21 cellular contexts compared by ENCODE assay signal in genomic region chr5:10228288-10228687, GRCh38. TPM values are rescaled to one million over a fixed set of nuclear protein-coding genes. Genes with fewer than 3 reads are reported as not detected.
DNase-seq lines count a peak whose midpoint lies in the region; FAIRE-seq and TF ChIP-seq lines count a peak whose summit lies in the region.
"Had no signal": no experiment of that assay in that cellular context is flagged by ENCODE, and none has a peak within 500 bp of the region (broad histone marks: within the 10 kb centered on the region; RNA-seq: fewer than 3 reads in every experiment).

No MANE protein-coding gene starts in this region.

- no peak overlapping the region for H3K4ac ChIP-seq in neuronal stem cell (ENCODE audit: low read length)

- H3K4me2 ChIP-seq in GM23248 (ENCODE audit: unreplicated experiment) (no peak overlapping the region), OCI-LY7 (ENCODE audit: low read length) (no peak overlapping the region), astrocyte (ENCODE audit: low read length) (no peak overlapping the region), endothelial cell of umbilical vein (ENCODE audit: insufficient read depth, low read length) (no peak overlapping the region), neuronal stem cell (ENCODE audit: insufficient read depth, low read length, poor library complexity, severe bottlenecking) (no peak overlapping the region)
- H3K4me2 ChIP-seq: A549 had no signal

- H3K27ac ChIP-seq in GM23248: peak overlapping the region; percentile 78; the same call in 1 of the 2 replicates
- H3K27ac ChIP-seq in OCI-LY7 (ENCODE audit: low read depth, low read length, poor library complexity, severe bottlenecking): no peak overlapping the region
- peak overlapping the region; percentile 97 for H3K27ac ChIP-seq in astrocyte (ENCODE audit: low read depth, low read length)
- H3K27ac ChIP-seq in endothelial cell of umbilical vein (ENCODE audit: insufficient read depth, low read depth, low read length): no peak overlapping the region
- no peak overlapping the region for H3K27ac ChIP-seq in stomach
- H3K27ac ChIP-seq in neuronal stem cell (replicated peaks; ENCODE audit: low read length): no peak overlapping the region
- H3K27ac ChIP-seq: A549 had no signal

- H3K18ac ChIP-seq in neuronal stem cell (ENCODE audit: low read length): no peak overlapping the region

- H3K79me2 ChIP-seq in GM23248 (ENCODE audit: insufficient read depth) (no peaks in the 10 kb centered on the region), OCI-LY7 (ENCODE audit: insufficient read depth, low read depth, low read length) (no peaks in the 10 kb centered on the region), astrocyte (ENCODE audit: insufficient read depth, low read length) (peaks cover 5% of the 10 kb centered on the region), endothelial cell of umbilical vein (ENCODE audit: control insufficient read depth, insufficient read depth, low read length) (no peaks in the 10 kb centered on the region)

- H4K20me1 ChIP-seq in GM23248 (ENCODE audit: insufficient read depth): no peaks in the 10 kb centered on the region
- no peaks in the 10 kb centered on the region for H4K20me1 ChIP-seq in OCI-LY7 (ENCODE audit: insufficient read depth, low read length)
- no peaks in the 10 kb centered on the region for H4K20me1 ChIP-seq in astrocyte (ENCODE audit: insufficient read depth, low read length)
- no peaks in the 10 kb centered on the region for H4K20me1 ChIP-seq in endothelial cell of umbilical vein (replicated peaks; ENCODE audit: control insufficient read depth, extremely low read depth, insufficient read depth, low read length)

- no peaks in the 10 kb centered on the region for H3K27me3 Mint-ChIP-seq in astrocyte (ENCODE audit: low read depth, unreplicated experiment)
- H3K27me3 Mint-ChIP-seq: CD4-positive, alpha-beta memory T cell had no signal

- CTCF ChIA-PET in OCI-LY7 (lab: Charles Lee; ENCODE audit: unreplicated experiment) (no interaction called here), endothelial cell of umbilical vein (lab: Charles Lee) (no interaction called here)

- no peak overlapping the region for H3K4me3 Mint-ChIP-seq in astrocyte (ENCODE audit: unreplicated experiment)

- H2AK5ac ChIP-seq in neuronal stem cell (ENCODE audit: low read depth, low read length): no peak overlapping the region

- H4K8ac ChIP-seq in neuronal stem cell (ENCODE audit: low read depth, low read length): no peak overlapping the region

- POLR2A ChIA-PET in OCI-LY7 (lab: Charles Lee): no interaction called here
- POLR2A ChIA-PET in endothelial cell of umbilical vein (lab: Charles Lee): no interaction called here

- no peak overlapping the region for H2AFZ ChIP-seq in GM23248
- H2AFZ ChIP-seq in OCI-LY7 (ENCODE audit: low read length): no peak overlapping the region
- no peak overlapping the region for H2AFZ ChIP-seq in astrocyte (ENCODE audit: low read depth, low read length)
- no peak overlapping the region for H2AFZ ChIP-seq in endothelial cell of umbilical vein (ENCODE audit: low read depth, low read length)
- H2AFZ ChIP-seq in neuronal stem cell (ENCODE audit: low read length): no peak overlapping the region

- peaks cover 19% of the 10 kb centered on the region for H3K4me1 Mint-ChIP-seq in astrocyte (ENCODE audit: low read depth, unreplicated experiment)
- H3K4me1 Mint-ChIP-seq: CD4-positive, alpha-beta memory T cell had no signal

- peaks cover 8% of the 10 kb centered on the region for H3K9me3 Mint-ChIP-seq in astrocyte (ENCODE audit: unreplicated experiment)

- TF ChIP-seq EP300 in stomach (IDR thresholded peaks at IDR 0.05): no peak

- TSS peak; percentile 6 for BruUV-seq in OCI-LY7 (replicated peaks; lab: Mats Ljungman, UMichigan)
- no TSS peak for BruUV-seq in endothelial cell of umbilical vein (replicated peaks; lab: Mats Ljungman, UMichigan)

- no peaks in the 10 kb centered on the region for H3K79me1 ChIP-seq in neuronal stem cell (ENCODE audit: low read depth, low read length)

- WGBS in GM23248 (ENCODE audit: low coverage in 1 of 2, low lambda C conversion rate in 2 of 2, missing lambda C conversion rate in 2 of 2), 2 experiments: 96 to 98% methylated on average over 1 of the region's 1 CpG
- WGBS in stomach, 5 donors: 84 to 100% (median 96%) methylated on average over 1 of the region's 1 CpG
- WGBS in neuronal stem cell (ENCODE audit: extremely low coverage in 2 of 2, insufficient read length in 2 of 2, insufficient replicate concordance in 1 of 2), 2 donors: no CpG with 5 or more reads among the region's 1 CpG

- TF ChIP-seq POLR2A in endothelial cell of umbilical vein (IDR thresholded peaks at IDR 0.05; ENCODE audit: low read depth, low read length): no peak
- no peak for TF ChIP-seq POLR2A in stomach (IDR thresholded peaks at IDR 0.05)

- peaks cover 21% of the 10 kb centered on the region for H3K36me3 Mint-ChIP-seq in astrocyte (ENCODE audit: low read depth, unreplicated experiment)

- H2BK5ac ChIP-seq in neuronal stem cell (ENCODE audit: low read length): no peak overlapping the region

- no peaks in the 10 kb centered on the region for H3K9me3 ChIP-seq in GM23248 (ENCODE audit: low read depth)
- no peaks in the 10 kb centered on the region for H3K9me3 ChIP-seq in OCI-LY7 (ENCODE audit: low read length)
- H3K9me3 ChIP-seq in astrocyte (ENCODE audit: insufficient read depth, low read depth, low read length): no peaks in the 10 kb centered on the region
- no peaks in the 10 kb centered on the region for H3K9me3 ChIP-seq in endothelial cell of umbilical vein (replicated peaks; ENCODE audit: control insufficient read depth, insufficient read depth, low read length)
- peaks cover 0 to 18% (median 4%) of the 10 kb centered on the region in 4 donors for H3K9me3 ChIP-seq in stomach
- peaks cover 0 to 6% of the 10 kb centered on the region in 2 donors for H3K9me3 ChIP-seq in neuronal stem cell (replicated peaks in 1 of 2; ENCODE audit: control insufficient read depth in 2 of 2, insufficient read depth in 1 of 2, low read depth in 1 of 2, low read length in 2 of 2)
- H3K9me3 ChIP-seq: A549 had no signal

- TF ChIP-seq CTCF in OCI-LY7 (conservative IDR thresholded peaks at IDR 0.05; ENCODE audit: low read length): no peak
- TF ChIP-seq CTCF in astrocyte (IDR thresholded peaks at IDR 0.05; ENCODE audit: insufficient read depth, low read depth, low read length): no peak
- TF ChIP-seq CTCF in endothelial cell of umbilical vein (IDR thresholded peaks at IDR 0.05; ENCODE audit: extremely low read depth in 1 of 2, insufficient read depth in 1 of 2, low read depth in 1 of 2, low read length in 2 of 2): no peak
- TF ChIP-seq CTCF in stomach (IDR thresholded peaks at IDR 0.05): no peak

- no peak overlapping the region for H2BK12ac ChIP-seq in neuronal stem cell (ENCODE audit: low read length)

- FAIRE-seq in astrocyte (lab: Jason Lieb, UNC): no peak
- peak; percentile 15 for FAIRE-seq in endothelial cell of umbilical vein (lab: Jason Lieb, UNC)
- FAIRE-seq: A549, GM12891, GM18507, H54 had no signal

- H4K91ac ChIP-seq in neuronal stem cell (ENCODE audit: low read depth, low read length, poor library complexity): no peak overlapping the region

- DNase-seq in GM23248 (no peak), OCI-LY7 (ENCODE audit: low spot score) (no peak), astrocyte (ENCODE audit: low read depth) (no peak), endothelial cell of umbilical vein (ENCODE audit: low read depth, low spot score) (no peak), stomach (no peak), neuronal stem cell (ENCODE audit: low spot score) (no peak)
- no peak for DNase-seq in stimulated activated CD4-positive, alpha-beta T cell treated with anti-CD3 and anti-CD28 coated beads, Interleukin-4, amount 100 ng/mL, for 1 hour
- DNase-seq: 8988T; C1 segment of cervical spinal cord; Calu3; CD4-positive, alpha-beta memory T cell; COR-L47; DMS53; DMS79 treated with DMSO at 0.1 percent for 48 hours; GF-D8; GOT3 had no signal

- H3K23ac ChIP-seq in neuronal stem cell (ENCODE audit: low read depth, low read length, poor library complexity): no peak overlapping the region

- dilution Hi-C loops in endothelial cell of umbilical vein (cut with MboI; ENCODE audit: extremely low pct_ligation_motif_present, low sequenced_read_pairs): no loop called here

- no peaks in the 10 kb centered on the region for H3K9me1 ChIP-seq in endothelial cell of umbilical vein (replicated peaks; ENCODE audit: control insufficient read depth, extremely low read depth, insufficient read depth, low read length)

- H3F3A ChIP-seq in GM23248 (ENCODE audit: insufficient read depth): peaks cover 39% of the 10 kb centered on the region

- H3K27ac Mint-ChIP-seq in astrocyte (ENCODE audit: unreplicated experiment): no peak overlapping the region
- H3K27ac Mint-ChIP-seq: CD4-positive, alpha-beta memory T cell had no signal

- H2BK15ac ChIP-seq in neuronal stem cell (ENCODE audit: low read length): no peak overlapping the region

- H3K4me3 ChIP-seq in GM23248: no peak overlapping the region
- no peak overlapping the region for H3K4me3 ChIP-seq in OCI-LY7 (ENCODE audit: low read depth, low read length, poor library complexity, severe bottlenecking)
- H3K4me3 ChIP-seq in astrocyte (ENCODE audit: insufficient read depth, low read depth, low read length): no peak overlapping the region
- no peak overlapping the region for H3K4me3 ChIP-seq in endothelial cell of umbilical vein (replicated peaks in 1 of 3; ENCODE audit: insufficient read depth in 1 of 3, low read depth in 1 of 3, low read length in 3 of 3)
- no peak overlapping the region for H3K4me3 ChIP-seq in stomach
- no peak overlapping the region for H3K4me3 ChIP-seq in neuronal stem cell (ENCODE audit: low read length in 2 of 2)
- H3K4me3 ChIP-seq: A549, HAP-1 had no signal

- intact Hi-C loops in OCI-LY7 (cut with micrococcal nuclease; ENCODE audit: unreplicated experiment): no loop called here
- intact Hi-C loops in endothelial cell of umbilical vein (cut with micrococcal nuclease): no loop called here
- intact Hi-C loops in stomach (cut with DNase I; ENCODE audit: low total_unique reads): no loop called here

- H3K4me1 ChIP-seq in GM23248 (ENCODE audit: insufficient read depth) (peaks cover 34% of the 10 kb centered on the region), OCI-LY7 (ENCODE audit: insufficient read depth, low read length, poor library complexity, severe bottlenecking) (no peaks in the 10 kb centered on the region), astrocyte (ENCODE audit: insufficient read depth, low read length) (peaks cover 26% of the 10 kb centered on the region), endothelial cell of umbilical vein (ENCODE audit: control insufficient read depth, extremely low read depth, insufficient read depth, low read length) (peaks cover 5% of the 10 kb centered on the region), stomach (no peaks in the 10 kb centered on the region), neuronal stem cell (ENCODE audit: control insufficient read depth in 2 of 2, insufficient read depth in 1 of 2, low read depth in 1 of 2, low read length in 2 of 2) (no peaks in the 10 kb centered on the region)

- H3K9ac ChIP-seq in GM23248: no peak overlapping the region
- peak overlapping the region; percentile 83 for H3K9ac ChIP-seq in astrocyte (ENCODE audit: low read length)
- H3K9ac ChIP-seq in endothelial cell of umbilical vein (replicated peaks; ENCODE audit: extremely low read depth, insufficient read depth, low read length): no peak overlapping the region
- H3K9ac ChIP-seq in neuronal stem cell (ENCODE audit: low read depth, low read length, poor library complexity): no peak overlapping the region

- H3K9me2 ChIP-seq in GM23248 (ENCODE audit: insufficient read depth) (no peaks in the 10 kb centered on the region), OCI-LY7 (ENCODE audit: insufficient read depth, low read length) (no peaks in the 10 kb centered on the region)

- in situ Hi-C loops in GM23248 (cut with MboI): no loop called here

- no peak overlapping the region for H2BK120ac ChIP-seq in neuronal stem cell (ENCODE audit: low read depth, low read length)

- H3K27me3 ChIP-seq in GM23248 (replicated peaks; ENCODE audit: insufficient read depth) (no peaks in the 10 kb centered on the region), astrocyte (ENCODE audit: insufficient read depth, low read length) (no peaks in the 10 kb centered on the region), endothelial cell of umbilical vein (ENCODE audit: control insufficient read depth in 2 of 2, insufficient read depth in 2 of 2, low read length in 2 of 2) (no peaks in the 10 kb centered on the region), stomach (no peaks in the 10 kb centered on the region), neuronal stem cell (ENCODE audit: control insufficient read depth in 3 of 3, insufficient read depth in 3 of 3, low read depth in 1 of 3, low read length in 3 of 3) (no peaks in the 10 kb centered on the region)

- H3K36me3 ChIP-seq in GM23248 (ENCODE audit: low read depth) (no peaks in the 10 kb centered on the region), OCI-LY7 (ENCODE audit: insufficient read depth, low read length) (no peaks in the 10 kb centered on the region), astrocyte (ENCODE audit: insufficient read depth, low read length) (no peaks in the 10 kb centered on the region), endothelial cell of umbilical vein (ENCODE audit: control insufficient read depth in 2 of 2, extremely low read depth in 1 of 2, insufficient read depth in 2 of 2, low read length in 2 of 2) (no peaks in the 10 kb centered on the region), stomach (peaks cover 0 to 73% (median 45%) of the 10 kb centered on the region in 4 donors), neuronal stem cell (replicated peaks in 1 of 2; ENCODE audit: control insufficient read depth in 2 of 2, insufficient read depth in 2 of 2, low read length in 2 of 2) (peaks cover 5 to 7% of the 10 kb centered on the region in 2 donors)

- no peak overlapping the region for H3K14ac ChIP-seq in neuronal stem cell (ENCODE audit: low read length)

RNA-seq across cellular contexts. Expression of gene ATPSCKMT, which starts 21.4 kb away (rescaled TPM):
- 15.3 and 16.8 TPM in 2 replicates for total RNA-seq in GM23248 (2014; rRNA removed; shearing (Covaris generic))
- polyA plus RNA-seq in GM23248 (2016; fragmentation: Nextera tagmentation; extraction: Ambion mirVana) (12.8 and 13.9 TPM in 2 replicates), endothelial cell of umbilical vein (11.4 and 25.4 TPM in 2 replicates), stomach (10 to 100 TPM in 2 of 3 donors, 1 to 10 TPM in 1; 8.1 to 12.0 (median 10.5) TPM)
- 16.0 and 26.5 TPM in 2 replicates for total RNA-seq in OCI-LY7 (2014; rRNA removed; shearing (Covaris generic))
- total RNA-seq in OCI-LY7 (2022) (22.2 and 24.9 TPM in 2 replicates), astrocyte (13.8 and 15.3 TPM in 2 replicates), endothelial cell of umbilical vein (16.7 and 19.7 TPM in 2 replicates), stomach (10 to 100 TPM in 3 of 5 donors, 1 to 10 TPM in 2; 2.3 to 26.8 (median 20.7) TPM)
- polyA plus RNA-seq in endothelial cell of umbilical vein (2011; cell fraction: cytosol; rRNA removed): 20.6 and 24.5 TPM in 2 replicates
- polyA plus RNA-seq in endothelial cell of umbilical vein (2011; cell fraction: nucleus; rRNA removed): 18.4 and 26.1 TPM in 2 replicates
- 15.3 and 22.1 TPM in 2 replicates for polyA plus RNA-seq in endothelial cell of umbilical vein (2012)
- polyA minus RNA-seq in endothelial cell of umbilical vein: 17.6 and 42.8 TPM in 2 replicates
- 11.4 TPM for polyA minus RNA-seq in endothelial cell of umbilical vein (2011; cell fraction: cytosol; rRNA and poly(A)+ RNA removed)
- polyA minus RNA-seq in endothelial cell of umbilical vein (2011; cell fraction: nucleus; rRNA and poly(A)+ RNA removed): 11.2 and 13.9 TPM in 2 replicates
- 9.8 TPM for polyA plus RNA-seq in neuronal stem cell (2013, experiment 1 of 2)
- polyA plus RNA-seq in neuronal stem cell (2013, experiment 2 of 2): 9.3 TPM

RNA-seq across cellular contexts. Expression of gene CCT5, which starts 21.8 kb away (rescaled TPM):
- 301 and 392 TPM in 2 replicates for total RNA-seq in GM23248 (2014; rRNA removed; shearing (Covaris generic))
- polyA plus RNA-seq in GM23248 (2016; fragmentation: Nextera tagmentation; extraction: Ambion mirVana): 257 and 264 TPM in 2 replicates
- total RNA-seq in OCI-LY7 (2014; rRNA removed; shearing (Covaris generic)): 498 and 551 TPM in 2 replicates
- 327 and 389 TPM in 2 replicates for total RNA-seq in OCI-LY7 (2022)
- 240 and 276 TPM in 2 replicates for total RNA-seq in astrocyte
- total RNA-seq in endothelial cell of umbilical vein: 323 and 343 TPM in 2 replicates
- polyA plus RNA-seq in endothelial cell of umbilical vein: 232 and 386 TPM in 2 replicates
- 384 and 473 TPM in 2 replicates for polyA plus RNA-seq in endothelial cell of umbilical vein (2011; cell fraction: cytosol; rRNA removed)
- 299 and 391 TPM in 2 replicates for polyA plus RNA-seq in endothelial cell of umbilical vein (2011; cell fraction: nucleus; rRNA removed)
- 354 and 612 TPM in 2 replicates for polyA plus RNA-seq in endothelial cell of umbilical vein (2012)
- polyA minus RNA-seq in endothelial cell of umbilical vein: 494 and 565 TPM in 2 replicates
- polyA minus RNA-seq in endothelial cell of umbilical vein (2011; cell fraction: cytosol; rRNA and poly(A)+ RNA removed): 797 TPM
- polyA minus RNA-seq in endothelial cell of umbilical vein (2011; cell fraction: nucleus; rRNA and poly(A)+ RNA removed): 116 and 138 TPM in 2 replicates
- total RNA-seq in stomach: 100 to 1,000 TPM in 3 of 5 donors, 10 to 100 TPM in 2; 18.5 to 201 (median 116) TPM
- 100 to 1,000 TPM; 104 to 116 (median 109) TPM for polyA plus RNA-seq in stomach
- polyA plus RNA-seq in neuronal stem cell (2013, experiment 1 of 2): 217 TPM
- polyA plus RNA-seq in neuronal stem cell (2013, experiment 2 of 2): 218 TPM

Comparison
In these comparisons a context has a peak if more than half of its experiments do, and no peak if none do; other contexts are left out.
1. H3K27ac ChIP-seq: peak in GM23248 (single experiment) and astrocyte (single experiment); none in OCI-LY7 (single experiment), endothelial cell of umbilical vein (single experiment), stomach (0 of 5) and neuronal stem cell (single experiment).